18 cellular contexts compared by ENCODE assay signal in the genomic region with DNA sequence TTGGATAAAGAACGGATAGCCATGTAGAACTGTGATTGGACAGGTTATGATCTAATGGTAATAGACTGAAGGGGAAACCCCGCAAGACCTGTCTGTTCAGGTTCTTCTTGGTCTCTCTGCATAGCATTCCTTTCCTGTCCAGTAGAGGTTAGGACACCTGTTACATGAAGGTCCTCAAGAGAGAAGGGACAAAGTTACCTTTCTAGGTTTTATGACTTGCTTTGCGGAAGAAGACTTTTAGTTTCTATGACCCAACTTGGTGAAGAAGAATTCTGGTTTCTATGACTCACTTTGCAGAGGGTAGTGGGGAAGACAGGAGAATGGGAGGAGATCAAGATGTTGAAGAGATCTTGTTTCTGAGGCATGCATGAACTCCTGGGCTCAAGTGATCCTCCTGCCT.
DNase-seq lines count a peak whose midpoint lies in the region; ATAC-seq and TF ChIP-seq lines count a peak whose summit lies in the region.
"Had no signal": no experiment of that assay in that cellular context is flagged by ENCODE, and none has a peak within 500 bp of the region (broad histone marks: within the 10 kb centered on the region; RNA-seq: fewer than 3 reads in every experiment).

No MANE protein-coding gene starts in this region.

- no peak overlapping the region for H3K27ac Mint-ChIP-seq in activated T-helper 17 cell treated with anti-CD3 and anti-CD28 coated beads, Interleukin-2, amount 50 U/mL, for 72 hours
- H3K27ac Mint-ChIP-seq: GM23338; stimulated activated naive B cell treated with anti-CD40 and anti-IgM and Interleukin-4, amounts not matched to agents 10 μg/mL and 1 μg/mL and 100 μg/mL, for 72 hours had no signal

- no peaks in the 10 kb centered on the region for H3K36me3 Mint-ChIP-seq in activated T-helper 17 cell treated with anti-CD3 and anti-CD28 coated beads, Interleukin-2, amount 50 U/mL, for 72 hours (ENCODE audit: low read depth)
- H3K36me3 Mint-ChIP-seq: stimulated activated naive B cell treated with anti-CD40 and anti-IgM and Interleukin-4, amounts not matched to agents 10 μg/mL and 1 μg/mL and 100 μg/mL, for 72 hours had no signal

- 88% methylated on average over 3 of the region's 3 CpGs for WGBS in right cardiac atrium

- peaks cover 21% of the 10 kb centered on the region for H3K27me3 Mint-ChIP-seq in activated T-helper 17 cell treated with anti-CD3 and anti-CD28 coated beads, Interleukin-2, amount 50 U/mL, for 72 hours

- TF ChIP-seq CTCF in left ventricle myocardium inferior (IDR thresholded peaks at IDR 0.05; ENCODE audit: borderline replicate concordance) (no peak), vagina (IDR thresholded peaks at IDR 0.05) (no peak)

- H3K4me1 Mint-ChIP-seq in activated T-helper 17 cell treated with anti-CD3 and anti-CD28 coated beads, Interleukin-2, amount 50 U/mL, for 72 hours: peaks cover 8% of the 10 kb centered on the region

- H3K9me3 Mint-ChIP-seq in activated T-helper 17 cell treated with anti-CD3 and anti-CD28 coated beads, Interleukin-2, amount 50 U/mL, for 72 hours: no peaks in the 10 kb centered on the region
- H3K9me3 Mint-ChIP-seq: GM23338; stimulated activated naive B cell treated with anti-CD40 and anti-IgM and Interleukin-4, amounts not matched to agents 10 μg/mL and 1 μg/mL and 100 μg/mL, for 72 hours had no signal

- H3K27ac ChIP-seq in left ventricle myocardium inferior (replicated peaks) (no peak overlapping the region), vagina (no peak overlapping the region), right cardiac atrium (ENCODE audit: low read length) (no peak overlapping the region)
- H3K27ac ChIP-seq: dorsolateral prefrontal cortex, skin epidermis had no signal

- intact Hi-C loops in left ventricle myocardium inferior (cut with micrococcal nuclease) (no loop called here), vagina (cut with DNase I) (no loop called here), right cardiac atrium (cut with DNase I) (no loop called here)

- no peak overlapping the region for H3K4me3 ChIP-seq in left ventricle myocardium inferior
- no peak overlapping the region for H3K4me3 ChIP-seq in vagina
- no peak overlapping the region for H3K4me3 ChIP-seq in right cardiac atrium (ENCODE audit: low read length)
- H3K4me3 ChIP-seq: dorsolateral prefrontal cortex, GM23338, mucosa of descending colon, skin epidermis had no signal

- ATAC-seq in GM18519 (IDR thresholded peaks at IDR 0.05; ENCODE audit: low FRiP score, unreplicated experiment): peak; percentile 43
- ATAC-seq in GM21390 (IDR thresholded peaks at IDR 0.05; ENCODE audit: unreplicated experiment): peak; percentile 62
- peak; percentile 53 for ATAC-seq in HG03064 (IDR thresholded peaks at IDR 0.05; ENCODE audit: low read depth, unreplicated experiment)
- ATAC-seq in activated T-helper 17 cell treated with anti-CD3 and anti-CD28 coated beads, Interleukin-2, amount 50 U/mL, for 72 hours (replicated peaks): peak; percentile 47
- no peak for ATAC-seq in right cardiac atrium
- ATAC-seq: mucosa of descending colon; Panc1; stimulated activated naive B cell treated with anti-CD40 and anti-IgM and Interleukin-4, amounts not matched to agents 10 μg/mL and 1 μg/mL and 100 μg/mL, for 72 hours had no signal

- H3K9me3 ChIP-seq in left ventricle myocardium inferior (replicated peaks) (no peaks in the 10 kb centered on the region), vagina (no peaks in the 10 kb centered on the region), right cardiac atrium (ENCODE audit: control insufficient read depth, low read length) (no peaks in the 10 kb centered on the region)
- H3K9me3 ChIP-seq: mucosa of descending colon had no signal

- peaks cover 17% of the 10 kb centered on the region for H3K27me3 ChIP-seq in left ventricle myocardium inferior (ENCODE audit: low read depth)
- no peaks in the 10 kb centered on the region for H3K27me3 ChIP-seq in vagina
- no peaks in the 10 kb centered on the region for H3K27me3 ChIP-seq in right cardiac atrium (ENCODE audit: control insufficient read depth, insufficient read depth)

- H3K4me3 Mint-ChIP-seq in activated T-helper 17 cell treated with anti-CD3 and anti-CD28 coated beads, Interleukin-2, amount 50 U/mL, for 72 hours: no peak overlapping the region
- H3K4me3 Mint-ChIP-seq: GM23338; stimulated activated naive B cell treated with anti-CD40 and anti-IgM and Interleukin-4, amounts not matched to agents 10 μg/mL and 1 μg/mL and 100 μg/mL, for 72 hours had no signal

- TF ChIP-seq POLR2A in vagina (IDR thresholded peaks at IDR 0.05): no peak

- no peak for DNase-seq in left ventricle myocardium inferior
- no peak for DNase-seq in SK-N-DZ (ENCODE audit: low spot score)
- DNase-seq in vagina (ENCODE audit: extremely low spot score in 2 of 2): no peak
- DNase-seq in right cardiac atrium: no peak
- DNase-seq: activated naive CD4-positive, alpha-beta T cell; dorsolateral prefrontal cortex; kidney glomerular epithelial cell; mucosa of descending colon; NCI-H1436; NCI-H446; stimulated activated naive B cell treated with anti-CD40 and anti-IgM and Interleukin-4, amounts not matched to agents 10 μg/mL and 1 μg/mL and 100 μg/mL, for 72 hours had no signal

- no peaks in the 10 kb centered on the region for H3K36me3 ChIP-seq in left ventricle myocardium inferior
- no peaks in the 10 kb centered on the region for H3K36me3 ChIP-seq in vagina

- no peaks in the 10 kb centered on the region for H3K4me1 ChIP-seq in left ventricle myocardium inferior
- H3K4me1 ChIP-seq in vagina: no peaks in the 10 kb centered on the region
- no peaks in the 10 kb centered on the region for H3K4me1 ChIP-seq in right cardiac atrium (ENCODE audit: control insufficient read depth, insufficient read depth, low read length)

Comparison
In these comparisons a context has a peak if more than half of its experiments do, and no peak if none do; other contexts are left out.
1. ATAC-seq: peak in GM18519 (single experiment), GM21390 (single experiment), HG03064 (single experiment) and activated T-helper 17 cell treated with anti-CD3 and anti-CD28 coated beads, Interleukin-2, amount 50 U/mL, for 72 hours (single experiment); none in right cardiac atrium (0 of 2).